ENCODE assay signal across 8 cellular contexts in the genomic region with DNA sequence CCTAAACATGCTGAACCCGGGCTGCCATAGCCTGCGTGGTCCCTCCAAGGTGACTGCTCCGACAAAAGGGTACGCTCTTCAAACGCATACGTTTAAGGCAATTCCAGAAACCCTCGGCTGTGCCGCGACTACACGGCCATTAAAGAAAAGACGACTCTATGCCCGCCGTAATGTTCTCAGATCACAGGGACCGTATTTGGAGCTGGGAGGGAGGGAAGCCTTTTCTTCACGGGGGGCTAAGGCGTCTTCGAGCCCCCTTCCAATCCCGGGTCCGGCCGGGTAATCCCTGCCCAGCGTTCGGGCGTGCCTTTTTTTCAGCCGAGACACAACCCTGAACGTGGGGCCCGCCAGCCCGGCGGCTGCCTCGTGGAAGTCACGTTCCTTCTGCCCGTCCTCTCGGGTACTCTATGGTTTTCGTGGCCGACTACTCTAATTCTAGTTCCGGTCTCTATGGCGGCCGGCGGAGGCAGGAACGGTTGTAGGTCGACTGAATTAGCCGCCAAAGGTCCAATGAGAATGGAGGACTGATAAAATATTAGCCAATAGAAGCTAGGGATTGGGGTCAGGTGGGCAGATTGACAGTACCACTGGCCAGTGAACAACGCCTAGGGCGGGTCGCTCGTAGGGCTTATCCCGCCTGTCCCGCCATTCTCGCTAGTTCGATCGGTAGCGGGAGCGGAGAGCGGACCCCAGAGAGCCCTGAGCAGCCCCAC. TPM values are rescaled to one million over a fixed set of nuclear protein-coding genes. Genes with fewer than 3 reads are reported as not detected.
A peak's percentile ranks its signal among the peaks of the same experiment; 100 is the strongest.
DNase-seq lines count a peak whose midpoint lies in the region; ATAC-seq and TF ChIP-seq lines count a peak whose summit lies in the region.

A gene (plus strand): TSS at position 648 of the 713 bp plus-strand sequence. CDS start 148 bp downstream, outside the sequence.

- POLR2A ChIA-PET in PC-3 (lab: Charles Lee; ENCODE audit: unreplicated experiment): interaction anchor here (0.5 to 0.7 kb wide), 7 partner anchors 55 to 839 kb away, joined by 3 to 5 read pairs (median 3); a partner anchor contains a TSS

- no peaks in the 10 kb centered on the region for H3K27me3 ChIP-seq in PC-3 (ENCODE audit: low read length)

- no TSS peak for BruUV-seq in PC-3 (replicated peaks; lab: Mats Ljungman, UMichigan)

- ATAC-seq in GM21576 (IDR thresholded peaks at IDR 0.05; ENCODE audit: unreplicated experiment) (peak; percentile 89), PC-3 (peak; percentile 89)

- H3K4me3 ChIP-seq in PC-3 (ENCODE audit: low read length) (peak within 1 kb of the TSS; percentile 79), epithelial cell of proximal tubule (ENCODE audit: low read depth, low read length) (peak within 1 kb of the TSS; percentile 89)

- TF ChIP-seq RAD21 in Ishikawa (IDR thresholded peaks at IDR 0.05; ENCODE audit: low read depth): no peak

- peaks cover 38% of the 10 kb centered on the region for H4K20me1 ChIP-seq in PC-3 (ENCODE audit: low read length)

- peak within 1 kb of the TSS; percentile 68 for H3K27ac ChIP-seq in PC-3 (ENCODE audit: low read length)

- peaks cover 32% of the 10 kb centered on the region for H3K36me3 ChIP-seq in PC-3 (ENCODE audit: low read depth, low read length)

- no peaks in the 10 kb centered on the region for H3K9me3 ChIP-seq in PC-3 (ENCODE audit: low read length)

- peak within 1 kb of the TSS; percentile 92 for H3K4me2 ChIP-seq in PC-3 (ENCODE audit: low read length)

- peak within 1 kb of the TSS; percentile 68 for H2AFZ ChIP-seq in PC-3 (ENCODE audit: low read length)

- intact Hi-C loops in PC-3 (cut with micrococcal nuclease): loop anchor here (2.0 to 5.0 kb wide), 2 partner anchors 23 to 340 kb away; a partner anchor contains a TSS

- CTCF ChIA-PET in PC-3 (lab: Charles Lee): interaction anchor here (0.6 kb wide), 1 partner anchor 814 kb away, joined by 4 read pairs; no protein-coding TSS in a partner anchor

- H3K79me2 ChIP-seq in PC-3 (ENCODE audit: low read length): peaks cover 64% of the 10 kb centered on the region

- TF ChIP-seq CTCF in PC-3 (conservative IDR thresholded peaks at IDR 0.05; ENCODE audit: low read depth, low read length) (no peak), epithelial cell of proximal tubule (conservative IDR thresholded peaks at IDR 0.05; ENCODE audit: low read depth, low read length) (no peak)

- peak; percentile 99 for DNase-seq in DMS114 treated with DMSO at 0.1 percent for 48 hours (lab: John Stamatoyannopoulos, UW; ENCODE audit: unreplicated experiment)
- peak; percentile 98 for DNase-seq in PC-3
- peak; percentile 91 for DNase-seq in activated T-cell treated with anti-CD3 and anti-CD28 coated beads for 48 hours (ENCODE audit: low read depth)
- DNase-seq in epithelial cell of proximal tubule (ENCODE audit: low read depth): peak; percentile 94
- DNase-seq in mucosa of gallbladder (ENCODE audit: low spot score): peak; percentile 98
- peak; percentile 86 to 89 for DNase-seq in stimulated activated CD8-positive, alpha-beta memory T cell treated with anti-CD3 and anti-CD28 coated beads, Interleukin-4, amount 100 ng/mL, for 4 hours (ENCODE audit: low read depth in 2 of 2, low spot score in 1 of 2)

- H3K4me1 ChIP-seq in PC-3 (ENCODE audit: insufficient read depth, low read length): peaks cover 38% of the 10 kb centered on the region

- H3F3A ChIP-seq in PC-3 (ENCODE audit: low read length, unreplicated experiment): no peaks in the 10 kb centered on the region

- no peak for TF ChIP-seq EP300 in Ishikawa (IDR thresholded peaks at IDR 0.05; ENCODE audit: borderline replicate concordance)

- H3K9ac ChIP-seq in PC-3 (ENCODE audit: low read length): peak within 1 kb of the TSS; percentile 96

- H3K9me2 ChIP-seq in PC-3 (replicated peaks; ENCODE audit: low read length): no peaks in the 10 kb centered on the region

TF ChIP-seq in Ishikawa, 13 proteins besides CTCF, POLR2A, EP300 and RAD21:
- TF ChIP-seq, protein P1, sequence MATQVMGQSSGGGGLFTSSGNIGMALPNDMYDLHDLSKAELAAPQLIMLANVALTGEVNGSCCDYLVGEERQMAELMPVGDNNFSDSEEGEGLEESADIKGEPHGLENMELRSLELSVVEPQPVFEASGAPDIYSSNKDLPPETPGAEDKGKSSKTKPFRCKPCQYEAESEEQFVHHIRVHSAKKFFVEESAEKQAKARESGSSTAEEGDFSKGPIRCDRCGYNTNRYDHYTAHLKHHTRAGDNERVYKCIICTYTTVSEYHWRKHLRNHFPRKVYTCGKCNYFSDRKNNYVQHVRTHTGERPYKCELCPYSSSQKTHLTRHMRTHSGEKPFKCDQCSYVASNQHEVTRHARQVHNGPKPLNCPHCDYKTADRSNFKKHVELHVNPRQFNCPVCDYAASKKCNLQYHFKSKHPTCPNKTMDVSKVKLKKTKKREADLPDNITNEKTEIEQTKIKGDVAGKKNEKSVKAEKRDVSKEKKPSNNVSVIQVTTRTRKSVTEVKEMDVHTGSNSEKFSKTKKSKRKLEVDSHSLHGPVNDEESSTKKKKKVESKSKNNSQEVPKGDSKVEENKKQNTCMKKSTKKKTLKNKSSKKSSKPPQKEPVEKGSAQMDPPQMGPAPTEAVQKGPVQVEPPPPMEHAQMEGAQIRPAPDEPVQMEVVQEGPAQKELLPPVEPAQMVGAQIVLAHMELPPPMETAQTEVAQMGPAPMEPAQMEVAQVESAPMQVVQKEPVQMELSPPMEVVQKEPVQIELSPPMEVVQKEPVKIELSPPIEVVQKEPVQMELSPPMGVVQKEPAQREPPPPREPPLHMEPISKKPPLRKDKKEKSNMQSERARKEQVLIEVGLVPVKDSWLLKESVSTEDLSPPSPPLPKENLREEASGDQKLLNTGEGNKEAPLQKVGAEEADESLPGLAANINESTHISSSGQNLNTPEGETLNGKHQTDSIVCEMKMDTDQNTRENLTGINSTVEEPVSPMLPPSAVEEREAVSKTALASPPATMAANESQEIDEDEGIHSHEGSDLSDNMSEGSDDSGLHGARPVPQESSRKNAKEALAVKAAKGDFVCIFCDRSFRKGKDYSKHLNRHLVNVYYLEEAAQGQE (IDR thresholded peaks at IDR 0.05; ENCODE audit: low read depth): no peak
- TF ChIP-seq, protein P2, sequence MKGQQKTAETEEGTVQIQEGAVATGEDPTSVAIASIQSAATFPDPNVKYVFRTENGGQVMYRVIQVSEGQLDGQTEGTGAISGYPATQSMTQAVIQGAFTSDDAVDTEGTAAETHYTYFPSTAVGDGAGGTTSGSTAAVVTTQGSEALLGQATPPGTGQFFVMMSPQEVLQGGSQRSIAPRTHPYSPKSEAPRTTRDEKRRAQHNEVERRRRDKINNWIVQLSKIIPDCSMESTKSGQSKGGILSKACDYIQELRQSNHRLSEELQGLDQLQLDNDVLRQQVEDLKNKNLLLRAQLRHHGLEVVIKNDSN (IDR thresholded peaks at IDR 0.05): peak; percentile 98
- TF ChIP-seq, protein P3, sequence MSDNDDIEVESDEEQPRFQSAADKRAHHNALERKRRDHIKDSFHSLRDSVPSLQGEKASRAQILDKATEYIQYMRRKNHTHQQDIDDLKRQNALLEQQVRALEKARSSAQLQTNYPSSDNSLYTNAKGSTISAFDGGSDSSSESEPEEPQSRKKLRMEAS (IDR thresholded peaks at IDR 0.05): peak; percentile 92
- peak; percentile 80 for TF ChIP-seq YY1 (IDR thresholded peaks at IDR 0.05; ENCODE audit: low read depth)
- no peak for TF ChIP-seq ZBTB7A (IDR thresholded peaks at IDR 0.05; ENCODE audit: low read depth)
- peak; percentile 36; the same call in 1 of the 2 replicates for TF ChIP-seq TCF12 (IDR thresholded peaks at IDR 0.05; ENCODE audit: low read depth)
- peak; percentile 86 for TF ChIP-seq TAF1 (IDR thresholded peaks at IDR 0.05; ENCODE audit: low read depth)

RNA-seq across cellular contexts. Expression of the gene that starts here (rescaled TPM):
- total RNA-seq in PC-3 (2014; rRNA removed) (1,259 and 1,468 TPM in 2 replicates), epithelial cell of proximal tubule (790 and 1,074 TPM in 2 replicates), mucosa of gallbladder (408 TPM)

Comparison
In these comparisons a context has a peak if more than half of its experiments do, and no peak if none do; other contexts are left out.
1. Peak in every context shown above with its lines: DNase-seq, ATAC-seq, H3K4me3 ChIP-seq and H3K27ac ChIP-seq.